Comparison of ENCODE assay signal across 20 cellular contexts in the genomic region with DNA sequence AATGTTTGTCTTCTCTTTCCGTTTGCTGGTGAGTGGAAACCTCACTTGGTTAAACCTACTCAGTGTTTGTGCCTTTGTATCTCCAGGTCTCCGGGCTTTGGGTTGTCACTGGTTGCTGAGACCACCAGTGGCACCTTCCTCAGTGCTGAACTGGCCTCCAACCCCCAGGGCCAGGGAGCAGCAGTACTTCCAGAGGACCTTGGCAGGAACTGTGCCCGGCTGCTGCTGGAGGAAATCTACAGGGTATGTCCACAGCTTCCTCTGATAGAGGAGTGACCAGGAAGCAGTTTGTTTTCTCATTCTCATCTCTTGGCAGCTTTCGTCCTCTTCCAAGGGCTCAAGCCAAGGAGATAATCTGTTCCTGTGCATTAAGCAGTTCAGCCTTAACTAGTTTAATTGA.
"Had no signal": no experiment of that assay in that cellular context is flagged by ENCODE, and none has a peak within 500 bp of the region (broad histone marks: within the 10 kb centered on the region; RNA-seq: fewer than 3 reads in every experiment).

No MANE protein-coding gene starts in this region.

- H3K36me3 ChIP-seq: uterus had no signal

- H3K27me3 Mint-ChIP-seq: activated naive CD8-positive, alpha-beta T cell treated with anti-CD3 and anti-CD28 coated beads, Interleukin-2, amount 10 ng/mL, durations not matched to agents 7 days and 5 days; brain; central memory CD8-positive, alpha-beta T cell had no signal

- H3K27ac ChIP-seq: coronary artery, foreskin keratinocyte, sigmoid colon, thyroid gland, uterus had no signal

- DNase-seq: activated CD8-positive, alpha-beta T cell treated with anti-CD3 and anti-CD28 coated beads, Interleukin-2, amount 10 ng/mL, durations not matched to agents 7 days and 5 days; activated effector memory CD4-positive, alpha-beta T cell treated with Interleukin-2 at 50 U/mL for 16 hours; activated naive CD8-positive, alpha-beta T cell treated with anti-CD3 and anti-CD28 coated beads, Interleukin-2, amount 10 ng/mL, durations not matched to agents 7 days and 5 days; effector CD4-positive, alpha-beta T cell; foreskin keratinocyte; glutamatergic neuron; hypothalamus; kidney glomerular epithelial cell; midbrain; SHP77; sigmoid colon; stimulated activated CD4-positive, alpha-beta T cell treated with anti-CD3 and anti-CD28 coated beads, Interleukin-1b, Interleukin-23, amount 100 ng/mL, for 48 hours; thyroid gland; uterus had no signal

- H3K27me3 ChIP-seq: foreskin keratinocyte, sigmoid colon, thyroid gland, uterus had no signal

- H3K4me3 ChIP-seq: coronary artery, lung, sigmoid colon, thyroid gland, uterus had no signal

- H3K4me1 ChIP-seq: foreskin keratinocyte, sigmoid colon, thyroid gland, uterus had no signal

- H3K9me3 ChIP-seq: sigmoid colon, thyroid gland, uterus had no signal

- H3K4me3 Mint-ChIP-seq: activated CD8-positive, alpha-beta T cell treated with anti-CD3 and anti-CD28 coated beads, Interleukin-2, amount 10 ng/mL, durations not matched to agents 7 days and 5 days; activated naive CD8-positive, alpha-beta T cell treated with anti-CD3 and anti-CD28 coated beads, Interleukin-2, amount 10 ng/mL, durations not matched to agents 7 days and 5 days; brain; central memory CD8-positive, alpha-beta T cell; neural crest cell had no signal

- H3K4me1 Mint-ChIP-seq: brain, neural crest cell had no signal

- H3K9me3 Mint-ChIP-seq: activated naive CD8-positive, alpha-beta T cell treated with anti-CD3 and anti-CD28 coated beads, Interleukin-2, amount 10 ng/mL, durations not matched to agents 7 days and 5 days; brain; central memory CD8-positive, alpha-beta T cell; neural crest cell had no signal

- H3K27ac Mint-ChIP-seq: activated CD8-positive, alpha-beta T cell treated with anti-CD3 and anti-CD28 coated beads, Interleukin-2, amount 10 ng/mL, durations not matched to agents 7 days and 5 days; activated naive CD8-positive, alpha-beta T cell treated with anti-CD3 and anti-CD28 coated beads, Interleukin-2, amount 10 ng/mL, durations not matched to agents 7 days and 5 days; brain had no signal

- ATAC-seq: activated CD8-positive, alpha-beta T cell treated with anti-CD3 and anti-CD28 coated beads, Interleukin-2, amount 10 ng/mL, durations not matched to agents 7 days and 5 days; foreskin keratinocyte; SK-N-SH treated with all-trans-retinoic acid at 6 μM for 48 hours had no signal
